In genomic region chr1:55285849-55286248, GRCh38 we compare ENCODE assay signal across 20 cellular contexts.
DNase-seq lines count a peak whose midpoint lies in the region; ATAC-seq, FAIRE-seq and TF ChIP-seq lines count a peak whose summit lies in the region.
"Had no signal": no experiment of that assay in that cellular context is flagged by ENCODE, and none has a peak within 500 bp of the region (broad histone marks: within the 10 kb centered on the region; RNA-seq: fewer than 3 reads in every experiment).

No MANE protein-coding gene starts in this region.

- in situ Hi-C loops in GM12878 (cut with MboI) = loop anchor here (10.0 kb wide), 1 partner anchor 609 kb away; no protein-coding TSS in a partner anchor

- H3K18ac ChIP-seq in mesenchymal stem cell (ENCODE audit: low read depth in 1 of 2, low read length in 2 of 2) = no peak overlapping the region

- H3K4me1 ChIP-seq in GM12878 (ENCODE audit: control insufficient read depth, insufficient read depth, low read length) (peaks cover 18% of the 10 kb centered on the region), mesenchymal stem cell (ENCODE audit: control insufficient read depth, insufficient read depth, low read depth, low read length) (no peaks in the 10 kb centered on the region)
- H3K4me1 ChIP-seq: right lobe of liver had no signal

- no peaks in the 10 kb centered on the region for H3K79me2 ChIP-seq in GM12878 (ENCODE audit: control insufficient read depth, insufficient read depth, low read length)

- H2BK12ac ChIP-seq in mesenchymal stem cell (ENCODE audit: low read length in 2 of 2) = peak overlapping the region in 1 of 2 experiments; percentile 37

- SMC1A ChIA-PET in GM12878 (lab: Charles Lee; ENCODE audit: uncharacterized antibody, unreplicated experiment) = interaction anchor here (0.6 to 7.3 kb wide), 8 partner anchors 8 to 1535 kb away, joined by 3 to 59 read pairs (median 5); no protein-coding TSS in a partner anchor

- no TSS peak for BruUV-seq in GM12878 (replicated peaks; lab: Mats Ljungman, UMichigan)

- RAD21 ChIA-PET in GM12878 (lab: Charles Lee; ENCODE audit: unreplicated experiment) = interaction anchor here (1.0 to 5.8 kb wide), 4 partner anchors 52 to 1299 kb away, joined by 4 to 43 read pairs (median 16); no protein-coding TSS in a partner anchor

- no peak overlapping the region for H2BK120ac ChIP-seq in mesenchymal stem cell (ENCODE audit: low read depth, low read length)

- no peaks in the 10 kb centered on the region for H3K36me3 ChIP-seq in GM12878 (ENCODE audit: control insufficient read depth in 2 of 2, insufficient read depth in 2 of 2, low read length in 1 of 2)
- H3K36me3 ChIP-seq in mesenchymal stem cell (ENCODE audit: control insufficient read depth in 1 of 2, insufficient read depth in 2 of 2, low read depth in 1 of 2, low read length in 2 of 2) = no peaks in the 10 kb centered on the region
- H3K36me3 ChIP-seq: neutrophil, right lobe of liver, tibial artery had no signal

- no peak for TF ChIP-seq POLR2A in GM12878 (IDR thresholded peaks at IDR 0.05; ENCODE audit: low read depth, low read length)

- 100% methylated on average over 1 of the region's 1 CpG for WGBS in GM12878 (ENCODE audit: insufficient coverage, insufficient replicate concordance, low lambda C conversion rate, missing lambda C conversion rate)
- WGBS in mesenchymal stem cell = no CpG with 5 or more reads among the region's 1 CpG

- H3K4ac ChIP-seq in mesenchymal stem cell (ENCODE audit: low read depth in 1 of 2, low read length in 2 of 2) = no peak overlapping the region

- H3K27ac ChIP-seq in GM12878 (ENCODE audit: control insufficient read depth, insufficient read depth) (no peak overlapping the region), mesenchymal stem cell (ENCODE audit: low read length, poor library complexity, severe bottlenecking) (no peak overlapping the region)
- H3K27ac ChIP-seq: neutrophil, right lobe of liver, tibial artery had no signal

- H3K9me3 ChIP-seq in GM12878 (replicated peaks; ENCODE audit: control insufficient read depth, insufficient read depth, low read length) (no peaks in the 10 kb centered on the region), mesenchymal stem cell (ENCODE audit: control insufficient read depth, low read length) (no peaks in the 10 kb centered on the region)
- H3K9me3 ChIP-seq: neutrophil, right lobe of liver, tibial artery had no signal

- H2BK15ac ChIP-seq in mesenchymal stem cell (ENCODE audit: low read depth, poor library complexity, severe bottlenecking) = no peak overlapping the region

- H3K79me1 ChIP-seq in mesenchymal stem cell (replicated peaks; ENCODE audit: low read length, poor library complexity, severe bottlenecking) = no peaks in the 10 kb centered on the region

- H3K23ac ChIP-seq in mesenchymal stem cell (ENCODE audit: low read length in 2 of 2) = no peak overlapping the region

- H2AFZ ChIP-seq in GM12878 (ENCODE audit: control insufficient read depth, low read depth, low read length) = no peak overlapping the region
- H2AFZ ChIP-seq in mesenchymal stem cell (ENCODE audit: low read depth, low read length) = no peak overlapping the region

- H3K4me3 ChIP-seq in GM12878 (no peak overlapping the region), mesenchymal stem cell (ENCODE audit: insufficient read depth in 1 of 2, low read depth in 1 of 2, low read length in 2 of 2) (no peak overlapping the region)
- H3K4me3 ChIP-seq: right lobe of liver, tibial artery had no signal

- no peaks in the 10 kb centered on the region for H4K20me1 ChIP-seq in GM12878 (ENCODE audit: control insufficient read depth, insufficient read depth)

- TF ChIP-seq CTCF in GM12878 (IDR thresholded peaks at IDR 0.05 in 2 of 3, conservative IDR thresholded peaks at IDR 0.05 in 1 of 3; ENCODE audit: control insufficient read depth in 2 of 3, extremely low read depth in 1 of 3, insufficient read depth in 1 of 3, low read depth in 3 of 3, low read length in 3 of 3) = no peak

- TF ChIP-seq RAD21 in GM12878 (IDR thresholded peaks at IDR 0.05; ENCODE audit: insufficient read depth, low read depth, low read length) = no peak

- POLR2A ChIA-PET in GM12878 (lab: Charles Lee) = no interaction called here

- H3K9ac ChIP-seq in GM12878 (ENCODE audit: control insufficient read depth, insufficient read depth, low read length) = no peak overlapping the region
- peak overlapping the region; percentile 56 for H3K9ac ChIP-seq in mesenchymal stem cell (ENCODE audit: low read length)

- no peak for FAIRE-seq in GM12878 (lab: Jason Lieb, UNC)
- FAIRE-seq: A204.1, kidney had no signal

- intact Hi-C loops in GM12878 (cut with micrococcal nuclease; ENCODE audit: unreplicated experiment) = loop anchor here (1.0 to 10.0 kb wide), 5 partner anchors 189 to 1536 kb away; no protein-coding TSS in a partner anchor

- ATAC-seq in GM12878 (no peak), HG02642 (IDR thresholded peaks at IDR 0.05; ENCODE audit: poor library complexity, unreplicated experiment) (no peak)

- CTCF ChIA-PET in GM12878 (lab: Yijun Ruan, JAX) = interaction anchor here (0.7 to 13.2 kb wide), 14 partner anchors 8 to 1424 kb away, joined by 3 to 230 read pairs (median 4); no protein-coding TSS in a partner anchor

- H4K91ac ChIP-seq in mesenchymal stem cell (ENCODE audit: low read length) = no peak overlapping the region

- H3K4me2 ChIP-seq in GM12878 (ENCODE audit: control insufficient read depth, insufficient read depth) = no peak overlapping the region
- H3K4me2 ChIP-seq in mesenchymal stem cell (ENCODE audit: low read length, poor library complexity, severe bottlenecking) = no peak overlapping the region

- no peak overlapping the region for H2BK5ac ChIP-seq in mesenchymal stem cell (ENCODE audit: low read depth, low read length, poor library complexity, severe bottlenecking)

- TF ChIP-seq EP300 in GM12878 (IDR thresholded peaks at IDR 0.05; ENCODE audit: borderline replicate concordance in 1 of 2, control insufficient read depth in 1 of 2, low read depth in 2 of 2, low read length in 2 of 2) = no peak

- no peak overlapping the region for H3K14ac ChIP-seq in mesenchymal stem cell (ENCODE audit: low read length in 2 of 2)

- DNase-seq in NCI-H1105 treated with DMSO at 0.1 percent for 48 hours (lab: John Stamatoyannopoulos, UW) (peak; percentile 19), NCI-H1105 (lab: John Stamatoyannopoulos, UW) (no peak), HT-29 (ENCODE audit: low spot score) (peak; percentile 5), GM12878 (ENCODE audit: low read depth, low spot score) (no peak), mesenchymal stem cell (no peak), germinal center (ENCODE audit: low spot score) (no peak)
- DNase-seq in activated T-cell treated with anti-CD3 and anti-CD28 coated beads, Interleukin-2, amount 50 U/mL, for 1 hour = no peak
- DNase-seq: activated effector memory CD4-positive, alpha-beta T cell treated with Interleukin-2 at 50 U/mL for 16 hours; amygdala; CD8-positive, alpha-beta memory T cell; head of caudate nucleus; KG1; kidney; NCI-H1417 treated with DMSO at 0.1 percent for 48 hours; right lobe of liver; stimulated activated CD4-positive, alpha-beta T cell treated with anti-CD3 and anti-CD28 coated beads, Interleukin-2, amount 100 ng/mL, for 48 hours; tibial artery had no signal

- peak overlapping the region; percentile 69 for H4K8ac ChIP-seq in mesenchymal stem cell (ENCODE audit: low read length)

- no peaks in the 10 kb centered on the region; a peak in 1 of 4 replicates for H3K27me3 ChIP-seq in GM12878 (replicated peaks in 1 of 2; ENCODE audit: control insufficient read depth in 2 of 2, insufficient read depth in 2 of 2, low read length in 1 of 2)
- H3K27me3 ChIP-seq in mesenchymal stem cell (ENCODE audit: control insufficient read depth in 1 of 2, insufficient read depth in 1 of 2, low read length in 2 of 2) = no peaks in the 10 kb centered on the region
- H3K27me3 ChIP-seq: neutrophil, right lobe of liver, tibial artery had no signal

- no peak overlapping the region for H2AK5ac ChIP-seq in mesenchymal stem cell (ENCODE audit: low read length, severe bottlenecking)

TF ChIP-seq in GM12878, 131 proteins besides CTCF, POLR2A, EP300 and RAD21:
- TF ChIP-seq IRF3 (IDR thresholded peaks at IDR 0.05) (no peak), SRF (IDR thresholded peaks at IDR 0.05; ENCODE audit: low read depth in 2 of 2, low read length in 2 of 2) (0 out of 4 replicates have a peak, but pooled peaks of 1 of the 2 experiments have one; percentile 25), RELA (IDR thresholded peaks at IDR 0.05; ENCODE audit: borderline replicate concordance, partially characterized antibody) (no peak), BMI1 (IDR thresholded peaks at IDR 0.05; ENCODE audit: borderline replicate concordance) (no peak), MYC (IDR thresholded peaks at IDR 0.05; ENCODE audit: insufficient read depth, insufficient read length, insufficient replicate concordance, low read length, severe bottlenecking) (no peak), RFX5 (IDR thresholded peaks at IDR 0.05; ENCODE audit: low read depth, low read length) (0 out of 2 replicates have a peak, but pooled peaks have one; percentile 23), ZSCAN29 (IDR thresholded peaks at IDR 0.05) (no peak), POLR2AphosphoS2 (IDR thresholded peaks at IDR 0.05; ENCODE audit: low read depth, low read length) (no peak)
- TF ChIP-seq, protein P1, sequence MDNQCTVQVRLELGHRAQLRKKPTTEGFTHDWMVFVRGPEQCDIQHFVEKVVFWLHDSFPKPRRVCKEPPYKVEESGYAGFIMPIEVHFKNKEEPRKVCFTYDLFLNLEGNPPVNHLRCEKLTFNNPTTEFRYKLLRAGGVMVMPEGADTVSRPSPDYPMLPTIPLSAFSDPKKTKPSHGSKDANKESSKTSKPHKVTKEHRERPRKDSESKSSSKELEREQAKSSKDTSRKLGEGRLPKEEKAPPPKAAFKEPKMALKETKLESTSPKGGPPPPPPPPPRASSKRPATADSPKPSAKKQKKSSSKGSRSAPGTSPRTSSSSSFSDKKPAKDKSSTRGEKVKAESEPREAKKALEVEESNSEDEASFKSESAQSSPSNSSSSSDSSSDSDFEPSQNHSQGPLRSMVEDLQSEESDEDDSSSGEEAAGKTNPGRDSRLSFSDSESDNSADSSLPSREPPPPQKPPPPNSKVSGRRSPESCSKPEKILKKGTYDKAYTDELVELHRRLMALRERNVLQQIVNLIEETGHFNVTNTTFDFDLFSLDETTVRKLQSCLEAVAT (IDR thresholded peaks at IDR 0.05) = 0 out of 2 replicates have a peak, but pooled peaks have one; percentile 46

Comparison
In these comparisons a context has a peak if more than half of its experiments do, and no peak if none do; other contexts are left out.
1. DNase-seq: peak in NCI-H1105 treated with DMSO at 0.1 percent for 48 hours (single experiment) and HT-29 (single experiment); none in NCI-H1105 (single experiment), GM12878 (single experiment), mesenchymal stem cell (single experiment), germinal center (single experiment) and activated T-cell treated with anti-CD3 and anti-CD28 coated beads, Interleukin-2, amount 50 U/mL, for 1 hour (single experiment).